ENCODE assay signal across 16 cellular contexts in genomic region chr15:75676688-75677475, GRCh38. TPM values are rescaled to one million over a fixed set of nuclear protein-coding genes. Genes with fewer than 3 reads are reported as not detected.
DNase-seq lines count a peak whose midpoint lies in the region; ATAC-seq and TF ChIP-seq lines count a peak whose summit lies in the region.
"Had no signal": no experiment of that assay in that cellular context is flagged by ENCODE, and none has a peak within 500 bp of the region (broad histone marks: within the 10 kb centered on the region; RNA-seq: fewer than 3 reads in every experiment).

No MANE protein-coding gene starts in this region.

- H3K9ac ChIP-seq in BLaER1 treated with 17β-estradiol and CSF1 and Interleukin-3, amounts not matched to agents 10 nM and 100 nM: peak overlapping the region in 7 of 11 experiments; percentile 8 to 56 (median 43); a peak in 7 of 22 replicates
- H3K9ac ChIP-seq in Karpas-422 (ENCODE audit: low read length): peak overlapping the region; percentile 64

- no peak overlapping the region for H3K4me3 ChIP-seq in BLaER1 treated with 17β-estradiol and CSF1 and Interleukin-3, amounts not matched to agents 10 nM and 100 nM
- H3K4me3 ChIP-seq in Karpas-422 (ENCODE audit: low read length): peak overlapping the region; percentile 51
- H3K4me3 ChIP-seq in esophagus muscularis mucosa: no peak overlapping the region
- H3K4me3 ChIP-seq: GM23338 had no signal

- no peak overlapping the region for H2AFZ ChIP-seq in Karpas-422 (ENCODE audit: low read length)
- H2AFZ ChIP-seq: GM23338 had no signal

- H3K79me2 ChIP-seq in Karpas-422 (ENCODE audit: low read length): no peaks in the 10 kb centered on the region

- DNase-seq in Karpas-422: no peak
- DNase-seq in esophagus muscularis mucosa (ENCODE audit: extremely low spot score): no peak
- peak; percentile 59 for DNase-seq in sciatic nerve (ENCODE audit: low spot score)
- no peak for DNase-seq in NCI-H2196 treated with DMSO at 0.1 percent for 48 hours (lab: John Stamatoyannopoulos, UW; ENCODE audit: unreplicated experiment)
- DNase-seq in NCI-H774 (lab: John Stamatoyannopoulos, UW): no peak
- DNase-seq in NCI-H1694 treated with DMSO at 0.1 percent for 48 hours (lab: John Stamatoyannopoulos, UW): no peak
- DNase-seq in epidermal melanocyte (ENCODE audit: insufficient read length, low spot score): no peak
- DNase-seq: ACHN; BE2C; CD4-positive, alpha-beta memory T cell; DMS153; DMS79; GDM1; H7 had no signal

- no peak for TF ChIP-seq CTCF in esophagus muscularis mucosa (IDR thresholded peaks at IDR 0.05)

- intact Hi-C loops in esophagus muscularis mucosa (cut with DNase I) (no loop called here), sciatic nerve (cut with DNase I) (no loop called here)

- H4K20me1 ChIP-seq in BLaER1 treated with 17β-estradiol and CSF1 and Interleukin-3, amounts not matched to agents 10 nM and 100 nM: peaks cover 0 to 11% (median 0%) of the 10 kb centered on the region in 11 experiments; a peak in 3 of 22 replicates
- H4K20me1 ChIP-seq in Karpas-422 (ENCODE audit: insufficient read depth, low read depth, low read length): no peaks in the 10 kb centered on the region

- no peaks in the 10 kb centered on the region for H3K9me2 ChIP-seq in Karpas-422 (replicated peaks; ENCODE audit: insufficient read depth, low read length)

- H3K27ac ChIP-seq in BLaER1 treated with 17β-estradiol and CSF1 and Interleukin-3, amounts not matched to agents 10 nM and 100 nM: peak overlapping the region in 3 of 11 experiments; percentile 5 to 38 (median 10); a peak in 1 of 22 replicates
- peak overlapping the region; percentile 80 for H3K27ac ChIP-seq in Karpas-422 (ENCODE audit: low read length)
- peak overlapping the region; percentile 38 to 88 (median 82) for H3K27ac ChIP-seq in esophagus muscularis mucosa (replicated peaks in 1 of 4)

- no peaks in the 10 kb centered on the region for H3K9me3 ChIP-seq in BLaER1 treated with 17β-estradiol and CSF1 and Interleukin-3, amounts not matched to agents 10 nM and 100 nM (replicated peaks in 1 of 11)
- H3K9me3 ChIP-seq in Karpas-422 (ENCODE audit: low read length) (no peaks in the 10 kb centered on the region), esophagus muscularis mucosa (no peaks in the 10 kb centered on the region)
- H3K9me3 ChIP-seq: BE2C had no signal

- H3K4me2 ChIP-seq in BLaER1 treated with 17β-estradiol and CSF1 and Interleukin-3, amounts not matched to agents 10 nM and 100 nM: peak overlapping the region; percentile 9 to 82 (median 66); a peak in 19 of 22 replicates
- H3K4me2 ChIP-seq in Karpas-422 (ENCODE audit: low read depth, low read length, poor library complexity, severe bottlenecking): peak overlapping the region; percentile 73
- H3K4me2 ChIP-seq: GM23338 had no signal

- peaks cover 31 to 79% (median 66%) of the 10 kb centered on the region in 10 experiments for H3K4me1 ChIP-seq in BLaER1 treated with 17β-estradiol and CSF1 and Interleukin-3, amounts not matched to agents 10 nM and 100 nM
- H3K4me1 ChIP-seq in Karpas-422 (ENCODE audit: low read length) (peaks cover 70% of the 10 kb centered on the region), esophagus muscularis mucosa (peaks cover 25 to 50% (median 47%) of the 10 kb centered on the region in 4 donors)

- no peak for TF ChIP-seq POLR2A in esophagus muscularis mucosa (IDR thresholded peaks at IDR 0.05; ENCODE audit: low read depth)

- ATAC-seq in sciatic nerve: no peak
- ATAC-seq: GM23338 had no signal

- WGBS in esophagus muscularis mucosa: 88% methylated on average over 5 of the region's 30 CpGs

- no peak for TF ChIP-seq EP300 in esophagus muscularis mucosa (IDR thresholded peaks at IDR 0.05)

- no peaks in the 10 kb centered on the region for H3K27me3 ChIP-seq in BLaER1 treated with 17β-estradiol and CSF1 and Interleukin-3, amounts not matched to agents 10 nM and 100 nM
- H3K27me3 ChIP-seq in Karpas-422 (ENCODE audit: low read length) (no peaks in the 10 kb centered on the region), esophagus muscularis mucosa (no peaks in the 10 kb centered on the region)
- H3K27me3 ChIP-seq: BE2C had no signal

- no peaks in the 10 kb centered on the region for H3K36me3 ChIP-seq in BLaER1 treated with 17β-estradiol and CSF1 and Interleukin-3, amounts not matched to agents 10 nM and 100 nM
- H3K36me3 ChIP-seq in Karpas-422 (ENCODE audit: insufficient read depth, low read length): no peaks in the 10 kb centered on the region
- peaks cover 9 to 77% (median 58%) of the 10 kb centered on the region in 4 donors for H3K36me3 ChIP-seq in esophagus muscularis mucosa
- H3K36me3 ChIP-seq: BE2C had no signal

RNA-seq across cellular contexts. Expression of gene SNX33, which starts 29.2 kb away (rescaled TPM):
- 0.07 TPM in 1 of 2 replicates, not detected in the other for total RNA-seq in Karpas-422 (2014; rRNA removed; shearing (Covaris generic); ENCODE audit: low replicate concordance)
- total RNA-seq in esophagus muscularis mucosa (10 to 100 TPM; 27.8 to 47.6 (median 40.1) TPM), sciatic nerve (33.2 TPM)

RNA-seq across cellular contexts. Expression of gene CSPG4, which starts 35.8 kb away (rescaled TPM):
- 0.11 TPM in 1 of 2 replicates, not detected in the other for total RNA-seq in Karpas-422 (2014; rRNA removed; shearing (Covaris generic); ENCODE audit: low replicate concordance)
- total RNA-seq in esophagus muscularis mucosa (100 to 1,000 TPM; 133 to 386 (median 182) TPM), sciatic nerve (57.5 TPM)
- total RNA-seq: CD4-positive, alpha-beta memory T cell had no signal

RNA-seq across cellular contexts. Expression of gene IMP3, which starts 36.9 kb away (rescaled TPM):
- 82.7 and 119 TPM in 2 replicates for total RNA-seq in Karpas-422 (2014; rRNA removed; shearing (Covaris generic); ENCODE audit: low replicate concordance)
- total RNA-seq in esophagus muscularis mucosa (10 to 100 TPM; 49.0 to 83.5 (median 62.1) TPM), sciatic nerve (47.2 TPM)

RNA-seq across cellular contexts. Expression of gene SNUPN, which starts 51.4 kb away (rescaled TPM):
- total RNA-seq in Karpas-422 (2014; rRNA removed; shearing (Covaris generic); ENCODE audit: low replicate concordance): 18.9 and 33.9 TPM in 2 replicates
- total RNA-seq in esophagus muscularis mucosa (10 to 100 TPM; 16.6 to 23.4 (median 18.8) TPM), sciatic nerve (23.7 TPM)

Comparison
In these comparisons a context has a peak if more than half of its experiments do, and no peak if none do; other contexts are left out.
1. RNA of gene SNX33, which starts 29.2 kb away (total RNA-seq): 27.8 to 47.6 TPM in esophagus muscularis mucosa and 33.2 TPM in sciatic nerve (single experiment); 0.07 TPM in Karpas-422; every median in the first group is over 10 times any median in the second.
2. RNA of gene CSPG4, which starts 35.8 kb away (total RNA-seq): 133 to 386 TPM in esophagus muscularis mucosa and 57.5 TPM in sciatic nerve (single experiment); 0.11 TPM in Karpas-422; every median in the first group is over 10 times any median in the second.